In the genomic region with DNA sequence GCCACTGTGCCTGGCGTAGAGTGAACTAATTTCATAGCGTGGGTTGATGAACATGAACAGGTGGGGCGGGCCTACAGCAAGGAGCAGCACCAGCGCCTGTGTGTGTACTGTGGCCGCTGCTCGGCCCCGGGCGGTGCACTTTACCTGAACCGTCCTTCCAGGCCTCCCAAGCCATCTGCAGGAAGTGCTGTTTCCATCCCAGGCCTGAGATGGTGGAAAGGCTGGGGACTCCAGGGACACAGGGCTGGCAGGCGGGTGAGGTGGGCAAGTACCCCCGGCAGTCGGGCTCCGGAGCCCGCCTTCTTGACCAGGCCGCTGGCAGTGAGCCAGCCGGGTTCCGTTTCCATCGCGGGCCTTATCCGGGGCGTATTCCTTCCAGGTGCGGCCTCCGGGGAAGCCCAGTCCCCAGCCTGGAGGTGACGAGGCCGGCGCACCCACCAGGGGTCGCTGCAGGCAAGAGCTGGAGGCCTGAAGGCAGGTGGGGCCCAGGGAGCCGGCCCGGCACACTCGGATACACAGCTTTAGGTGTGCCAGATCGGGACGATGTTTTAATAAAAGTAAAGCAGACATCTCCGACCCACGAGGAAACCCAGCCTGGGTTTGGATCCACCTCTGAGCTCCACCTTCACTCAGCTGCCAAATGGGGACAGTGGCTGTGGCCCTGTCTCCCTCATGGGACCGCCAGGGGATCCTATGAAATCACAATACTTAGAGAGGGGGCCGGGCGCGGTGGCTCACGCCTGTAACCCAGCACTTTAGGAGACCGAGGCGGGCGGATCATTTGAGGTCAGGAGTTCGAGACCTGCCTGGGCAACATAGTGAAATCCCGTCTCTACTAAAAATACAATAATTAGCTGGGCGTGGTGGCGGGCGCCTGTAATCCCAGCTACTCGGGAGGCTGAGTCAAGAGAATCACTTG, we compare ENCODE assay signal across 8 cellular contexts. TPM values are rescaled to one million over a fixed set of nuclear protein-coding genes. Genes with fewer than 3 reads are reported as not detected.
DNase-seq lines count a peak whose midpoint lies in the region; ATAC-seq and TF ChIP-seq lines count a peak whose summit lies in the region.

No MANE protein-coding gene starts in this region.

- H3K4me3 ChIP-seq in OCI-LY3 (ENCODE audit: low read length): peak overlapping the region; percentile 73

- peak overlapping the region; percentile 88 for H2AFZ ChIP-seq in OCI-LY3 (ENCODE audit: low read depth, low read length)

- H3K36me3 ChIP-seq in OCI-LY3 (replicated peaks; ENCODE audit: low read depth, low read length): no peaks in the 10 kb centered on the region

- peak; percentile 70 for DNase-seq in AG08395 (ENCODE audit: low spot score)
- DNase-seq in activated T-cell treated with anti-CD3 and anti-CD28 coated beads, Interleukin-2, amount 50 U/mL, for 48 hours: peak; percentile 89 to 90
- DNase-seq in foreskin keratinocyte: no peak
- DNase-seq in posterior cingulate gyrus: peak; percentile 56 to 97 (median 78)
- no peak for DNase-seq in middle frontal gyrus (ENCODE audit: extremely low spot score, low spot score)

- peak overlapping the region; percentile 54; the same call in 1 of the 2 replicates for H3K9ac ChIP-seq in OCI-LY3 (ENCODE audit: low read length)

- H3K27me3 ChIP-seq in OCI-LY3 (ENCODE audit: low read depth, low read length) (peaks cover 19% of the 10 kb centered on the region), foreskin keratinocyte (peaks cover 36% of the 10 kb centered on the region)

- no peak overlapping the region for H3K27ac ChIP-seq in OCI-LY3 (ENCODE audit: low read length)
- H3K27ac ChIP-seq in foreskin keratinocyte: no peak overlapping the region

- H4K20me1 ChIP-seq in OCI-LY3 (ENCODE audit: insufficient read depth, low read length): no peaks in the 10 kb centered on the region

- TF ChIP-seq CTCF in OCI-LY3 (IDR thresholded peaks at IDR 0.05; ENCODE audit: low read depth, low read length) (peak; percentile 94), foreskin keratinocyte (conservative IDR thresholded peaks at IDR 0.05) (peak; percentile 94)

- H3K4me1 ChIP-seq in OCI-LY3 (ENCODE audit: low read length) (peaks cover 20% of the 10 kb centered on the region), foreskin keratinocyte (no peaks in the 10 kb centered on the region)

- H3K4me2 ChIP-seq in OCI-LY3 (ENCODE audit: low read length): peak overlapping the region; percentile 80

- intact Hi-C loops in posterior cingulate gyrus (cut with DNase I): loop anchor here (5.0 kb wide), 2 partner anchors 77 to 152 kb away; a partner anchor contains a TSS

- ATAC-seq in GM18909 (IDR thresholded peaks at IDR 0.05; ENCODE audit: poor library complexity, unreplicated experiment): peak; percentile 81
- ATAC-seq in HG03354 (IDR thresholded peaks at IDR 0.05; ENCODE audit: poor library complexity, severe bottlenecking, unreplicated experiment): peak; percentile 72
- peak; percentile 76 for ATAC-seq in foreskin keratinocyte

- no peaks in the 10 kb centered on the region for H3K79me2 ChIP-seq in OCI-LY3 (ENCODE audit: low read length)

- H3K9me3 ChIP-seq in OCI-LY3 (ENCODE audit: insufficient read depth, low read length): no peaks in the 10 kb centered on the region

RNA-seq across cellular contexts. Expression of a gene that starts 22.7 kb away (rescaled TPM):
- total RNA-seq in foreskin keratinocyte: 347 and 395 TPM in 2 replicates
- 299 and 317 TPM in 2 replicates for polyA plus RNA-seq in foreskin keratinocyte

Comparison
In these comparisons a context has a peak if more than half of its experiments do, and no peak if none do; other contexts are left out.
1. DNase-seq: peak in AG08395 (single experiment), activated T-cell treated with anti-CD3 and anti-CD28 coated beads, Interleukin-2, amount 50 U/mL, for 48 hours (2 of 2) and posterior cingulate gyrus (10 of 10); none in foreskin keratinocyte (0 of 2) and middle frontal gyrus (single experiment).
2. Peak in every context shown above with its lines, with median percentiles within 50 percentile points of each other: ATAC-seq.